Comparison of ENCODE assay signal across 19 cellular contexts in genomic region chr2:65450810-65451209, GRCh38. TPM values are rescaled to one million over a fixed set of nuclear protein-coding genes. Genes with fewer than 3 reads are reported as not detected.
A peak's percentile ranks its signal among the peaks of the same experiment; 100 is the strongest.
DNase-seq lines count a peak whose midpoint lies in the region; ATAC-seq, FAIRE-seq and TF ChIP-seq lines count a peak whose summit lies in the region.
"Had no signal": no experiment of that assay in that cellular context is flagged by ENCODE, and none has a peak within 500 bp of the region (broad histone marks: within the 10 kb centered on the region; RNA-seq: fewer than 3 reads in every experiment).

No MANE protein-coding gene starts in this region.

- no peak overlapping the region for H2AFZ ChIP-seq in HepG2 (ENCODE audit: low read length)
- H2AFZ ChIP-seq in mammary epithelial cell (ENCODE audit: low read depth, low read length), result no peak overlapping the region

- no peak overlapping the region for H3K27ac Mint-ChIP-seq in activated CD8-positive, alpha-beta T cell treated with anti-CD3 and anti-CD28 coated beads for 36 hours
- H3K27ac Mint-ChIP-seq: CD8-positive, alpha-beta T cell; H9 had no signal

- H3K4me3 ChIP-seq in fibroblast of villous mesenchyme (ENCODE audit: low read depth, low read length) (no peak overlapping the region), HepG2 (replicated peaks in 1 of 3; ENCODE audit: insufficient read depth in 1 of 3, low read depth in 2 of 3, low read length in 3 of 3) (no peak overlapping the region), mammary epithelial cell (replicated peaks in 1 of 3; ENCODE audit: insufficient read depth in 1 of 3, low read depth in 2 of 3, low read length in 3 of 3) (no peak overlapping the region)
- H3K4me3 ChIP-seq: BLaER1 had no signal

- intact Hi-C loops in HepG2 (cut with micrococcal nuclease; ENCODE audit: unreplicated experiment), result no loop called here
- intact Hi-C loops in mammary epithelial cell (cut with micrococcal nuclease), result no loop called here
- intact Hi-C loops in activated CD8-positive, alpha-beta T cell treated with anti-CD3 and anti-CD28 coated beads for 36 hours (cut with micrococcal nuclease), result no loop called here

- H3K79me2 ChIP-seq in HepG2 (ENCODE audit: insufficient read depth, low read length) (no peaks in the 10 kb centered on the region), mammary epithelial cell (ENCODE audit: insufficient read depth, low read length) (no peaks in the 10 kb centered on the region)

- H3K9ac ChIP-seq in HepG2 (ENCODE audit: insufficient read depth, low read depth, low read length) (no peak overlapping the region), mammary epithelial cell (ENCODE audit: insufficient read depth, low read length) (no peak overlapping the region)
- H3K9ac ChIP-seq: BLaER1 had no signal

- H3K4me2 ChIP-seq in HepG2 (ENCODE audit: low read depth, low read length) (no peak overlapping the region), mammary epithelial cell (ENCODE audit: insufficient read depth, low read depth, low read length) (no peak overlapping the region)
- H3K4me2 ChIP-seq: BLaER1 had no signal

- 0% methylated on average over 1 of the region's 1 CpG for WGBS in HepG2 (ENCODE audit: low lambda C conversion rate)
- WGBS in mammary epithelial cell (ENCODE audit: low coverage, missing lambda C conversion rate), result 61% methylated on average over 1 of the region's 1 CpG

- H4K20me1 ChIP-seq in HepG2 (ENCODE audit: insufficient read depth, low read length) (no peaks in the 10 kb centered on the region), mammary epithelial cell (ENCODE audit: insufficient read depth, low read length) (no peaks in the 10 kb centered on the region)
- H4K20me1 ChIP-seq: BLaER1 had no signal

- DNase-seq in OCI-M1 (lab: John Stamatoyannopoulos, UW), result peak; percentile 17
- peak; percentile 13 for DNase-seq in fibroblast of villous mesenchyme (ENCODE audit: low read depth)
- DNase-seq in HepG2 (ENCODE audit: low spot score), result no peak
- peak; percentile 46 for DNase-seq in renal cortical epithelial cell (ENCODE audit: low read depth)
- no peak for DNase-seq in mammary epithelial cell
- DNase-seq in activated CD8-positive, alpha-beta T cell treated with anti-CD3 and anti-CD28 coated beads for 36 hours, result no peak
- DNase-seq: 8988T; Calu3; CD8-positive, alpha-beta T cell; DMS 273 treated with DMSO at 0.1 percent for 48 hours; DMS53; H9 had no signal

- CTCF ChIA-PET in HepG2 (lab: Yijun Ruan, JAX; ENCODE audit: low intra/inter-chr PET ratio, low total read pairs), result no interaction called here
- CTCF ChIA-PET in mammary epithelial cell (lab: Charles Lee; ENCODE audit: low non-redundant PET), result interaction anchor here (0.6 kb wide), 1 partner anchor 15 kb away, joined by 3 read pairs; no protein-coding TSS in a partner anchor
- CTCF ChIA-PET in activated CD8-positive, alpha-beta T cell treated with anti-CD3 and anti-CD28 coated beads for 36 hours (lab: Charles Lee), result no interaction called here

- TF ChIP-seq CTCF in fibroblast of villous mesenchyme (IDR thresholded peaks at IDR 0.05; ENCODE audit: insufficient read depth, low read depth, low read length) (no peak), HepG2 (CRISPR knock-in tag; IDR thresholded peaks at IDR 0.05) (no peak), mammary epithelial cell (conservative IDR thresholded peaks at IDR 0.05 in 1 of 2, IDR thresholded peaks at IDR 0.05 in 1 of 2; ENCODE audit: extremely low read depth in 1 of 2, insufficient read depth in 1 of 2, low read depth in 1 of 2, low read length in 2 of 2) (no peak)
- no peak for TF ChIP-seq CTCF in activated CD8-positive, alpha-beta T cell treated with anti-CD3 and anti-CD28 coated beads for 36 hours (IDR thresholded peaks at IDR 0.05)

- H3K4me3 Mint-ChIP-seq in activated CD8-positive, alpha-beta T cell treated with anti-CD3 and anti-CD28 coated beads for 36 hours, result no peak overlapping the region
- H3K4me3 Mint-ChIP-seq: CD14-positive monocyte; CD8-positive, alpha-beta T cell; H9 had no signal

- in situ Hi-C loops in HepG2 (cut with HindIII; ENCODE audit: extremely low pct_ligation_motif_present, low pct_unique_long_range_greater_than_20kb), result no loop called here
- in situ Hi-C loops in mammary epithelial cell (cut with MboI; ENCODE audit: low sequenced_read_pairs in 2 of 2), result no loop called here

- peaks cover 23% of the 10 kb centered on the region for H3K4me1 ChIP-seq in HepG2 (ENCODE audit: insufficient read depth, low read length)
- H3K4me1 ChIP-seq in mammary epithelial cell (ENCODE audit: insufficient read depth, low read length), result peaks cover 29% of the 10 kb centered on the region
- H3K4me1 ChIP-seq: BLaER1 had no signal

- H3K9me3 ChIP-seq in HepG2 (ENCODE audit: low read length) (no peaks in the 10 kb centered on the region), mammary epithelial cell (replicated peaks; ENCODE audit: insufficient read depth, low read length) (no peaks in the 10 kb centered on the region)

- no peaks in the 10 kb centered on the region for H3K36me3 Mint-ChIP-seq in activated CD8-positive, alpha-beta T cell treated with anti-CD3 and anti-CD28 coated beads for 36 hours (ENCODE audit: low read depth)
- H3K36me3 Mint-ChIP-seq: CD14-positive monocyte; CD8-positive, alpha-beta T cell had no signal

- POLR2A ChIA-PET in HepG2 (lab: Yijun Ruan, JAX), result interaction anchor here (1.2 to 1.8 kb wide), 3 partner anchors 13 to 19 kb away, joined by 3 to 12 read pairs (median 5); partner anchors contain the start of gene SPRED2
- POLR2A ChIA-PET in activated CD8-positive, alpha-beta T cell treated with anti-CD3 and anti-CD28 coated beads for 36 hours (lab: Charles Lee), result no interaction called here

- ATAC-seq in HepG2 (peak; percentile 41), GM21381 (IDR thresholded peaks at IDR 0.05; ENCODE audit: unreplicated experiment) (no peak), GM21367 (IDR thresholded peaks at IDR 0.05; ENCODE audit: unreplicated experiment) (no peak)
- ATAC-seq in activated CD8-positive, alpha-beta T cell treated with anti-CD3 and anti-CD28 coated beads for 36 hours, result no peak
- ATAC-seq: CD8-positive, alpha-beta T cell had no signal

- H3K36me3 ChIP-seq in HepG2 (replicated peaks in 1 of 2; ENCODE audit: control insufficient read depth in 1 of 2, insufficient read depth in 2 of 2, low read length in 2 of 2), result no peaks in the 10 kb centered on the region
- no peaks in the 10 kb centered on the region for H3K36me3 ChIP-seq in mammary epithelial cell (ENCODE audit: insufficient read depth, low read length)
- H3K36me3 ChIP-seq: BLaER1 had no signal

- FAIRE-seq in HepG2 (lab: Jason Lieb, UNC), result no peak
- FAIRE-seq: G401.6, GM12891, H1 had no signal

- peaks cover 23% of the 10 kb centered on the region for H3K27me3 Mint-ChIP-seq in activated CD8-positive, alpha-beta T cell treated with anti-CD3 and anti-CD28 coated beads for 36 hours

- BruUV-seq in HepG2 (replicated peaks; lab: Mats Ljungman, UMichigan) (no TSS peak), mammary epithelial cell (replicated peaks; lab: Mats Ljungman, UMichigan) (no TSS peak)

- H3K27ac ChIP-seq in HepG2 (ENCODE audit: extremely low read length, insufficient read depth, low read length), result no peak overlapping the region
- no peak overlapping the region for H3K27ac ChIP-seq in mammary epithelial cell (ENCODE audit: insufficient read depth, low read depth, low read length)
- H3K27ac ChIP-seq: BLaER1 had no signal

- TF ChIP-seq RAD21 in HepG2 (CRISPR knock-in tag; IDR thresholded peaks at IDR 0.05), result no peak

- H3K27me3 ChIP-seq in HepG2 (ENCODE audit: control insufficient read depth in 1 of 2, insufficient read depth in 2 of 2, low read length in 2 of 2) (no peaks in the 10 kb centered on the region), mammary epithelial cell (ENCODE audit: insufficient read depth, low read length) (no peaks in the 10 kb centered on the region)
- H3K27me3 ChIP-seq: BLaER1 had no signal

- no peak for TF ChIP-seq POLR2A in HepG2 (IDR thresholded peaks at IDR 0.05; ENCODE audit: insufficient read depth in 1 of 2, low read depth in 2 of 2, low read length in 2 of 2)

- dilution Hi-C loops in mammary epithelial cell (cut with HindIII; ENCODE audit: low sequenced_read_pairs), result no loop called here

- no peaks in the 10 kb centered on the region for H3K9me3 Mint-ChIP-seq in activated CD8-positive, alpha-beta T cell treated with anti-CD3 and anti-CD28 coated beads for 36 hours
- H3K9me3 Mint-ChIP-seq: CD8-positive, alpha-beta T cell; H9 had no signal

- no peaks in the 10 kb centered on the region for H3K4me1 Mint-ChIP-seq in activated CD8-positive, alpha-beta T cell treated with anti-CD3 and anti-CD28 coated beads for 36 hours (ENCODE audit: low read depth)
- H3K4me1 Mint-ChIP-seq: H9 had no signal

- TF ChIP-seq EP300 in HepG2 (IDR thresholded peaks at IDR 0.05; ENCODE audit: low read depth in 2 of 2, low read length in 2 of 2) (no peak), HepG2 (CRISPR knock-in tag; IDR thresholded peaks at IDR 0.05; ENCODE audit: borderline replicate concordance) (no peak)

RNA-seq across cellular contexts. Expression of gene SPRED2, which starts 18.4 kb away (rescaled TPM):
- total RNA-seq in fibroblast of villous mesenchyme, result 9.5 and 10.0 TPM in 2 replicates
- 13.0 and 17.7 TPM in 2 replicates for total RNA-seq in HepG2 (2016; rRNA removed; fragmentation: Illumina TruSeq; extraction: Trizol)
- 8.2 and 14.6 TPM in 2 replicates for total RNA-seq in HepG2 (2016; cell fraction: cytosol; rRNA removed; fragmentation: Illumina TruSeq; extraction: Trizol; ENCODE audit: low read depth)
- total RNA-seq in HepG2 (2016; cell fraction: insoluble cytoplasmic fraction; rRNA removed; fragmentation: Illumina TruSeq; extraction: Trizol), result 13.6 and 15.0 TPM in 2 replicates
- 14.7 and 17.3 TPM in 2 replicates for total RNA-seq in HepG2 (2016; cell fraction: membrane; rRNA removed; fragmentation: Illumina TruSeq; extraction: Trizol)
- total RNA-seq in HepG2 (2016; cell fraction: nucleus; rRNA removed; fragmentation: Illumina TruSeq; extraction: Trizol), result 17.1 and 21.0 TPM in 2 replicates
- 34.4 and 37.0 TPM in 2 replicates for polyA plus RNA-seq in HepG2 (2011; rRNA removed)
- polyA plus RNA-seq in HepG2 (2011; cell fraction: cytosol; rRNA removed), result 35.1 and 36.7 TPM in 2 replicates
- 42.3 and 51.3 TPM in 2 replicates for polyA plus RNA-seq in HepG2 (2011; cell fraction: nucleus; rRNA removed)
- polyA plus RNA-seq in HepG2 (2012), result 50.2 and 57.7 TPM in 2 replicates
- polyA plus RNA-seq in HepG2 (2016; cell fraction: cytosol; fragmentation: Illumina TruSeq; extraction: Trizol; ENCODE audit: low read depth), result 7.2 and 7.7 TPM in 2 replicates
- 35.3 and 42.4 TPM in 2 replicates for polyA plus RNA-seq in HepG2 (2016; cell fraction: insoluble cytoplasmic fraction; fragmentation: Illumina TruSeq; extraction: Trizol; ENCODE audit: low read depth)
- polyA plus RNA-seq in HepG2 (2016; cell fraction: membrane; fragmentation: Illumina TruSeq; extraction: Trizol; ENCODE audit: low read depth), result 18.9 and 19.9 TPM in 2 replicates
- polyA plus RNA-seq in HepG2 (2016; cell fraction: nucleus; fragmentation: Illumina TruSeq; extraction: Trizol; ENCODE audit: insufficient read depth, low read depth), result 39.6 and 40.2 TPM in 2 replicates
- 4.9 and 74.4 TPM in 2 replicates for polyA minus RNA-seq in HepG2 (2011; rRNA and poly(A)+ RNA removed; ENCODE audit: low replicate concordance)
- polyA minus RNA-seq in HepG2 (2011; cell fraction: cytosol; rRNA and poly(A)+ RNA removed), result 42.6 and 50.6 TPM in 2 replicates
- 36.3 and 43.9 TPM in 2 replicates for polyA minus RNA-seq in HepG2 (2011; cell fraction: nucleus; rRNA and poly(A)+ RNA removed)
- total RNA-seq in renal cortical epithelial cell, result 4.9 and 16.2 TPM in 2 replicates
- 10 to 100 TPM; 14.7 to 60.6 TPM for total RNA-seq in mammary epithelial cell
- 40.5 TPM for polyA plus RNA-seq in mammary epithelial cell
- 89.9 TPM for polyA minus RNA-seq in mammary epithelial cell
- 1 to 10 TPM; 5.9 to 6.7 TPM for total RNA-seq in activated CD8-positive, alpha-beta T cell treated with anti-CD3 and anti-CD28 coated beads for 36 hours

Comparison
In these comparisons a context has a peak if more than half of its experiments do, and no peak if none do; other contexts are left out.
1. DNase-seq: peak in OCI-M1 (single experiment), fibroblast of villous mesenchyme (single experiment) and renal cortical epithelial cell (single experiment); none in HepG2 (single experiment), mammary epithelial cell (single experiment) and activated CD8-positive, alpha-beta T cell treated with anti-CD3 and anti-CD28 coated beads for 36 hours (single experiment).